In the genomic region with DNA sequence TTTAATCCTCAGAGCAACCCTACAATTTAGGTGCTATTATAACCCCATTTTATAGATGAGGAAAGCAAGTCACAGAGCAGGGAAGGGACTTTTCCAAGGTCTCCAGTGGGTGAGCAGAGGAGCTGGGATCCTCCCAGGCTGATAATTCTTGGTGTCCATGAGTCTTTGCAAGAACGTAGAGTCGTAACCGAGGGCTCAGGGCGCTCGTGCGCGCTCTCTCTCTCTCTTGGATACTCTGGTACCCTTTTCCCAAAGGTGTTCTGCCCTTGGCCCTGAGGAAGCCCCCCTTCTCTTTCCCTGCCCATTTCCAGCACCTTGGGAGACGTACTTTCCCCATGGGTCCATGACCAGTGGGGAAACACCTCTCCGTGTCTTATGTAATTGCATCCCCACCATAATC, we compare ENCODE assay signal across 25 cellular contexts. TPM values are rescaled to one million over a fixed set of nuclear protein-coding genes. Genes with fewer than 3 reads are reported as not detected.
"Had no signal": no experiment of that assay in that cellular context is flagged by ENCODE, and none has a peak within 500 bp of the region (broad histone marks: within the 10 kb centered on the region; RNA-seq: fewer than 3 reads in every experiment).

No MANE protein-coding gene starts in this region.

- H3K9me3 Mint-ChIP-seq: dendritic cell treated with granulocyte-macrophage colony-stimulating factor and Interleukin-4, amounts not matched to agents 40 ng/mL and 50 ng/mL, for 4 days; effector memory CD8-positive, alpha-beta T cell; immature natural killer cell; memory B cell; mesothelial cell of epicardium; natural killer cell treated with Interleukin-12 subunit alpha and Interleukin-12 subunit beta and Interleukin-15 and Interleukin-18, amount 100 ng/mL, for 72 hours; stimulated activated memory B cell treated with anti-CD40 and anti-IgM and Interleukin-4, amounts not matched to agents 10 μg/mL and 1 μg/mL and 100 μg/mL, for 72 hours; stimulated activated naive CD8-positive, alpha-beta T cell treated with anti-CD3 and anti-CD28 coated beads, Interleukin-15, Interleukin-2, amounts not matched to agents 100 ng/mL and 50 ng/mL, for 24 hours had no signal

- H3K36me3 Mint-ChIP-seq: immature natural killer cell; memory B cell; mesothelial cell of epicardium; natural killer cell treated with Interleukin-12 subunit alpha and Interleukin-12 subunit beta and Interleukin-15 and Interleukin-18, amount 100 ng/mL, for 72 hours; stimulated activated memory B cell treated with anti-CD40 and anti-IgM and Interleukin-4, amounts not matched to agents 10 μg/mL and 1 μg/mL and 100 μg/mL, for 72 hours had no signal

- H3K27ac ChIP-seq: epithelial cell of prostate, esophagus muscularis mucosa, gastrocnemius medialis, left ventricle myocardium inferior, lower lobe of right lung, skin epidermis, testis, tibial nerve, upper lobe of right lung, vagina had no signal

- H3K27me3 ChIP-seq: esophagus muscularis mucosa, gastrocnemius medialis, testis, tibial nerve, upper lobe of right lung, vagina had no signal

- H3K36me3 ChIP-seq: esophagus muscularis mucosa, gastrocnemius medialis, left ventricle myocardium inferior, lower lobe of right lung, tibial nerve, upper lobe of right lung, vagina had no signal

- H3K4me3 ChIP-seq: esophagus muscularis mucosa, gastrocnemius medialis, left ventricle myocardium inferior, lower lobe of right lung, skin epidermis, testis, tibial nerve, upper lobe of right lung, vagina had no signal

- H3K27me3 Mint-ChIP-seq: memory B cell; natural killer cell treated with Interleukin-12 subunit alpha and Interleukin-12 subunit beta and Interleukin-15 and Interleukin-18, amount 100 ng/mL, for 72 hours; stimulated activated naive CD8-positive, alpha-beta T cell treated with anti-CD3 and anti-CD28 coated beads, Interleukin-15, Interleukin-2, amounts not matched to agents 100 ng/mL and 50 ng/mL, for 24 hours had no signal

- ATAC-seq: effector memory CD8-positive, alpha-beta T cell; gastrocnemius medialis; lower lobe of right lung; natural killer cell treated with Interleukin-12 subunit alpha and Interleukin-12 subunit beta and Interleukin-15 and Interleukin-18, amount 100 ng/mL, for 72 hours; sciatic nerve; stimulated activated memory B cell treated with anti-CD40 and anti-IgM and Interleukin-4, amounts not matched to agents 10 μg/mL and 1 μg/mL and 100 μg/mL, for 72 hours; upper lobe of right lung had no signal

- H3K4me3 Mint-ChIP-seq: dendritic cell treated with granulocyte-macrophage colony-stimulating factor and Interleukin-4, amounts not matched to agents 40 ng/mL and 50 ng/mL, for 4 days; effector memory CD8-positive, alpha-beta T cell; immature natural killer cell; memory B cell; mesothelial cell of epicardium; natural killer cell treated with Interleukin-12 subunit alpha and Interleukin-12 subunit beta and Interleukin-15 and Interleukin-18, amount 100 ng/mL, for 72 hours; stimulated activated memory B cell treated with anti-CD40 and anti-IgM and Interleukin-4, amounts not matched to agents 10 μg/mL and 1 μg/mL and 100 μg/mL, for 72 hours; stimulated activated naive CD8-positive, alpha-beta T cell treated with anti-CD3 and anti-CD28 coated beads, Interleukin-15, Interleukin-2, amounts not matched to agents 100 ng/mL and 50 ng/mL, for 24 hours had no signal

- H3K4me1 Mint-ChIP-seq: immature natural killer cell; stimulated activated memory B cell treated with anti-CD40 and anti-IgM and Interleukin-4, amounts not matched to agents 10 μg/mL and 1 μg/mL and 100 μg/mL, for 72 hours had no signal

- H3K9me3 ChIP-seq: esophagus muscularis mucosa, gastrocnemius medialis, left ventricle myocardium inferior, lower lobe of right lung, testis, tibial nerve, upper lobe of right lung, vagina had no signal

- H3K27ac Mint-ChIP-seq: dendritic cell treated with granulocyte-macrophage colony-stimulating factor and Interleukin-4, amounts not matched to agents 40 ng/mL and 50 ng/mL, for 4 days; effector memory CD8-positive, alpha-beta T cell; immature natural killer cell; memory B cell; mesothelial cell of epicardium; natural killer cell treated with Interleukin-12 subunit alpha and Interleukin-12 subunit beta and Interleukin-15 and Interleukin-18, amount 100 ng/mL, for 72 hours; stimulated activated memory B cell treated with anti-CD40 and anti-IgM and Interleukin-4, amounts not matched to agents 10 μg/mL and 1 μg/mL and 100 μg/mL, for 72 hours; stimulated activated naive CD8-positive, alpha-beta T cell treated with anti-CD3 and anti-CD28 coated beads, Interleukin-15, Interleukin-2, amounts not matched to agents 100 ng/mL and 50 ng/mL, for 24 hours had no signal

- DNase-seq: effector memory CD8-positive, alpha-beta T cell; gastrocnemius medialis; immature natural killer cell; left ventricle myocardium inferior; stimulated activated CD4-positive, alpha-beta T cell treated with anti-CD3 and anti-CD28 coated beads, Interleukin-12 subunit alpha, Interleukin-12 subunit beta, amount 100 ng/mL, for 4 hours; stimulated activated CD4-positive, alpha-beta T cell treated with anti-CD3 and anti-CD28 coated beads, Interleukin-2, amount 100 ng/mL, for 48 hours; stimulated activated CD8-positive, alpha-beta memory T cell treated with anti-CD3 and anti-CD28 coated beads, Interleukin-4, amount 100 ng/mL, for 48 hours had no signal

RNA-seq across cellular contexts. Expression of gene ZP1, which starts 5.2 kb away (rescaled TPM):
- total RNA-seq: fibroblast of villous mesenchyme; gastrocnemius medialis; left ventricle myocardium inferior; lower lobe of right lung; myocyte; natural killer cell treated with Interleukin-12 subunit alpha and Interleukin-12 subunit beta and Interleukin-15 and Interleukin-18, amount 100 ng/mL, for 72 hours; pulmonary artery endothelial cell; tibial nerve; upper lobe of right lung; vagina had no signal

RNA-seq across cellular contexts. Expression of gene PTGDR2, which starts 6.4 kb away (rescaled TPM):
- total RNA-seq: fibroblast of villous mesenchyme, myocyte had no signal
